In the genomic region with DNA sequence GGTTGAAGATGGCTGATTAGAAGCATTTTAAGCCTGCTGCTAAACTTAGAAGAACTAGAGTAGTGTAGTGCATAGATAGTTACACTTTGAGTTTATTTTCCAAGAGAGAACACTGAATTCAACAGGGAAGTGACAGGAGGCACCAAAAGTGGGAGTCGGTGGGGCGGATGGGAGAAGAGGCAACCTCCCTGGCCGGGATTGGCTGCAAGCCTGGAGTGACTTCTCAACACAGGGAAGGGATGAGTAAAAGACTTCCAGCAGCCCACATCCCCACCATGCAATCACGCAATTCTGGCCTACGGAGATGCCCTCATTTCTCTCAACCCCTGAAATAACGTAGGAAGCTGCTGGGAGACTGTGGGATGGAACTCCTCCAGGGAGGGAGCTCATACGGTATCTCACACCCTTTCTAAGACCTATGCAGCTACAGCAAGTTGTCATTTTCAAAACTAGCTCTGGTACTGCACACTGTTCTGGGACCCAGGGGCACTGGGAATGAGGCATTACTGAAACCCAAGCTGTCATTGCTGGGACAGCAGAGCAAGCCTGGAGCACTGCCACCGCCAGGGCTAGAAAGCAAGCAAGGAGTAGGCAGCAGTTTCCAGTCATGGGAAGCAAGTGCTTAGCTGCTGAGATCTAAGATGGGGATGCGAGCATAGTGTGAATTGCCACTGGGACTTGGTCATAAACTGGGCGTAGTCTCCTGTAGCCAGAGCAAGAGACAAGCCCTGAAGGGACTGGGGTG, we compare ENCODE assay signal across 22 cellular contexts.
DNase-seq lines count a peak whose midpoint lies in the region; ATAC-seq, FAIRE-seq and TF ChIP-seq lines count a peak whose summit lies in the region.
"Had no signal": no experiment of that assay in that cellular context is flagged by ENCODE, and none has a peak within 500 bp of the region (broad histone marks: within the 10 kb centered on the region; RNA-seq: fewer than 3 reads in every experiment).

No MANE protein-coding gene starts in this region.

- ATAC-seq in HG03196 (IDR thresholded peaks at IDR 0.05; ENCODE audit: unreplicated experiment), result no peak
- no peak for ATAC-seq in HG03139 (IDR thresholded peaks at IDR 0.05; ENCODE audit: unreplicated experiment)

- H3K56ac ChIP-seq in H1 (replicated peaks; ENCODE audit: insufficient read length, low read depth, low read length), result no peak overlapping the region

- TF ChIP-seq CTCF in OCI-LY1 (IDR thresholded peaks at IDR 0.05; ENCODE audit: low read length) (no peak), H1 (IDR thresholded peaks at IDR 0.05; ENCODE audit: control extremely low read depth in 1 of 3, insufficient read depth in 1 of 3, low read depth in 1 of 3, low read length in 3 of 3) (no peak), neural progenitor cell (IDR thresholded peaks at IDR 0.05) (no peak)

- H3K4me1 ChIP-seq in OCI-LY1 (ENCODE audit: insufficient read depth, low read length, severe bottlenecking) (no peaks in the 10 kb centered on the region), H1 (replicated peaks in 1 of 4; ENCODE audit: control insufficient read depth in 3 of 4, insufficient read depth in 4 of 4, low read length in 3 of 4) (no peaks in the 10 kb centered on the region), neural progenitor cell (no peaks in the 10 kb centered on the region)
- H3K4me1 ChIP-seq: BE2C had no signal

- H4K20me1 ChIP-seq in OCI-LY1 (ENCODE audit: insufficient read depth, low read length) (no peaks in the 10 kb centered on the region), H1 (replicated peaks in 1 of 2; ENCODE audit: control insufficient read depth in 1 of 2, insufficient read depth in 2 of 2, low read length in 2 of 2) (no peaks in the 10 kb centered on the region), neural progenitor cell (ENCODE audit: low read depth) (no peaks in the 10 kb centered on the region)

- H2AK5ac ChIP-seq in H1 (ENCODE audit: low read depth, low read length), result no peak overlapping the region

- H3K4ac ChIP-seq in H1 (replicated peaks; ENCODE audit: insufficient read length, low read depth, low read length), result no peak overlapping the region

- TF ChIP-seq EP300 in H1 (IDR thresholded peaks at IDR 0.05; ENCODE audit: borderline replicate concordance in 1 of 2, low read depth in 2 of 2, low read length in 2 of 2), result no peak

- H2BK15ac ChIP-seq in H1 (ENCODE audit: low read length), result no peak overlapping the region

- no peaks in the 10 kb centered on the region; the same call in 1 of the 2 replicates for H3F3A ChIP-seq in OCI-LY1 (ENCODE audit: insufficient read depth, low read length)
- H3F3A ChIP-seq in neural progenitor cell (ENCODE audit: low read depth), result no peaks in the 10 kb centered on the region

- H3K18ac ChIP-seq in H1 (ENCODE audit: extremely low read depth, low read length), result no peak overlapping the region

- no peak overlapping the region for H4K91ac ChIP-seq in H1 (replicated peaks; ENCODE audit: insufficient read length, low read length)

- H3K79me2 ChIP-seq in OCI-LY1 (ENCODE audit: insufficient read depth, low read length) (no peaks in the 10 kb centered on the region), H1 (ENCODE audit: control insufficient read depth in 1 of 2, insufficient read depth in 2 of 2, low read length in 2 of 2) (no peaks in the 10 kb centered on the region), neural progenitor cell (ENCODE audit: low read depth) (no peaks in the 10 kb centered on the region)

- H2BK5ac ChIP-seq in H1 (ENCODE audit: low read depth, low read length), result no peak overlapping the region

- DNase-seq in H1 (ENCODE audit: low read depth in 1 of 2, low spot score in 2 of 2), result no peak
- no peak for DNase-seq in neural progenitor cell (ENCODE audit: low spot score)
- no peak for DNase-seq in activated CD4-positive, alpha-beta T cell treated with anti-CD3 and anti-CD28 coated beads for 4 hours
- DNase-seq in NCI-H226, result no peak
- DNase-seq: ACHN; BE2C; C1 segment of cervical spinal cord; CD4-positive, CD25-positive, alpha-beta regulatory T cell; CD8-positive, alpha-beta memory T cell; COR-L47; DMS 273 treated with DMSO at 0.1 percent for 48 hours; DMS53; GM23248; HCEC 1CT had no signal

- no peaks in the 10 kb centered on the region for H3K4me1 Mint-ChIP-seq in neural progenitor cell
- H3K4me1 Mint-ChIP-seq: CD4-positive, CD25-positive, alpha-beta regulatory T cell; CD8-positive, alpha-beta memory T cell had no signal

- no peak for FAIRE-seq in H1 (lab: Jason Lieb, UNC)
- FAIRE-seq: A204.1, G401.6, GM12891, GM19239, H54 had no signal

- CTCF ChIA-PET in H1 (lab: Charles Lee; ENCODE audit: partially characterized antibody), result interaction anchor here (1.1 kb wide), 1 partner anchor 59 kb away, joined by 3 read pairs; no protein-coding TSS in a partner anchor

- 0 out of 2 replicates have a peak overlapping the region, but pooled peaks have one; percentile 61 for H2AFZ ChIP-seq in OCI-LY1 (ENCODE audit: low read length)
- 0 out of 2 replicates have a peak overlapping the region, but pooled peaks have one; percentile 7 for H2AFZ ChIP-seq in H1 (ENCODE audit: low read length)
- no peak overlapping the region for H2AFZ ChIP-seq in neural progenitor cell (replicated peaks)
- H2AFZ ChIP-seq: GM23248 had no signal

- H3K79me1 ChIP-seq in H1 (ENCODE audit: low read depth, low read length), result no peaks in the 10 kb centered on the region

- no peak overlapping the region for H3K9ac ChIP-seq in OCI-LY1 (ENCODE audit: low read length)
- H3K9ac ChIP-seq in H1 (replicated peaks in 1 of 4; ENCODE audit: extremely low read depth in 1 of 4, low read depth in 3 of 4, low read length in 3 of 4), result no peak overlapping the region
- H3K9ac ChIP-seq in neural progenitor cell, result no peak overlapping the region
- H3K9ac ChIP-seq: GM23248 had no signal

- no peak overlapping the region for H2BK120ac ChIP-seq in H1 (replicated peaks; ENCODE audit: low read depth, low read length)

- H3K4me3 ChIP-seq in OCI-LY1 (ENCODE audit: low read depth, low read length, poor library complexity, severe bottlenecking) (no peak overlapping the region), H1 (ENCODE audit: extremely low read depth in 1 of 4, insufficient read depth in 2 of 4, low read depth in 3 of 4, low read length in 4 of 4) (no peak overlapping the region), neural progenitor cell (no peak overlapping the region)
- H3K4me3 ChIP-seq: GM23248 had no signal

- 94% methylated on average over 10 of the region's 10 CpGs; no CpG with 5 or more reads in 1 of the 2 experiments for WGBS in H1 (ENCODE audit: extremely low coverage in 1 of 2, insufficient coverage in 1 of 2, insufficient read length in 1 of 2, insufficient replicate concordance in 2 of 2, low coverage in 1 of 2, low lambda C conversion rate in 2 of 2, missing lambda C conversion rate in 1 of 2), 2 experiments

- no peak for TF ChIP-seq RAD21 in H1 (IDR thresholded peaks at IDR 0.05 in 1 of 2, conservative IDR thresholded peaks at IDR 0.05 in 1 of 2; ENCODE audit: low read depth in 2 of 2, low read length in 2 of 2)

- H3K4me3 Mint-ChIP-seq in neural progenitor cell, result no peak overlapping the region
- H3K4me3 Mint-ChIP-seq: CD4-positive, CD25-positive, alpha-beta regulatory T cell; CD8-positive, alpha-beta memory T cell had no signal

- no peak overlapping the region for H3K23ac ChIP-seq in H1 (ENCODE audit: insufficient read length)

- peaks cover 3% of the 10 kb centered on the region for H3K27me3 Mint-ChIP-seq in neural progenitor cell (ENCODE audit: insufficient read depth, low read depth)
- H3K27me3 Mint-ChIP-seq: CD8-positive, alpha-beta memory T cell had no signal

- H3K27ac Mint-ChIP-seq in neural progenitor cell, result peak overlapping the region; percentile 0
- H3K27ac Mint-ChIP-seq: CD4-positive, CD25-positive, alpha-beta regulatory T cell had no signal

- H2BK20ac ChIP-seq in H1 (ENCODE audit: low read length), result no peak overlapping the region

- no peaks in the 10 kb centered on the region for H3K9me2 ChIP-seq in OCI-LY1 (ENCODE audit: low read depth, low read length)

- H3K4me2 ChIP-seq in OCI-LY1 (ENCODE audit: low read length) (no peak overlapping the region), H1 (ENCODE audit: insufficient read depth in 1 of 2, low read depth in 2 of 2, low read length in 2 of 2) (no peak overlapping the region), neural progenitor cell (no peak overlapping the region)

- H3K27me3 ChIP-seq in OCI-LY1 (ENCODE audit: insufficient read depth, low read length) (no peaks in the 10 kb centered on the region), H1 (replicated peaks in 1 of 4; ENCODE audit: control insufficient read depth in 3 of 4, extremely low read depth in 1 of 4, insufficient read depth in 3 of 4, low read length in 3 of 4) (no peaks in the 10 kb centered on the region), neural progenitor cell (no peaks in the 10 kb centered on the region)
- H3K27me3 ChIP-seq: BE2C had no signal

- no peak overlapping the region for H4K5ac ChIP-seq in H1 (ENCODE audit: insufficient read length, low read depth, low read length)

- H3K23me2 ChIP-seq in H1 (ENCODE audit: low read depth, low read length), result no peaks in the 10 kb centered on the region

- no peak overlapping the region for H4K8ac ChIP-seq in H1 (ENCODE audit: extremely low read depth, insufficient read depth, low read length)

- no peaks in the 10 kb centered on the region for H3K36me3 ChIP-seq in OCI-LY1 (ENCODE audit: insufficient read depth, low read length)
- H3K36me3 ChIP-seq in H1 (ENCODE audit: control insufficient read depth in 2 of 4, insufficient read depth in 4 of 4, low read length in 3 of 4), result no peaks in the 10 kb centered on the region
- no peaks in the 10 kb centered on the region for H3K36me3 ChIP-seq in neural progenitor cell
- H3K36me3 ChIP-seq: BE2C had no signal

- peaks cover 10% of the 10 kb centered on the region for H3K9me3 Mint-ChIP-seq in neural progenitor cell

- H3K27ac ChIP-seq in OCI-LY1 (ENCODE audit: low read depth, low read length, poor library complexity, severe bottlenecking) (no peak overlapping the region), H1 (ENCODE audit: low read depth, low read length) (no peak overlapping the region), neural progenitor cell (no peak overlapping the region)
- H3K27ac ChIP-seq: GM23248 had no signal

- no peaks in the 10 kb centered on the region for H3K36me3 Mint-ChIP-seq in neural progenitor cell

- no peak overlapping the region for H2BK12ac ChIP-seq in H1 (ENCODE audit: low read depth, low read length)

- POLR2A ChIA-PET in H1 (lab: Charles Lee; ENCODE audit: partially characterized antibody), result no interaction called here

- peaks cover 10% of the 10 kb centered on the region; the same call in 1 of the 2 replicates for H3K9me3 ChIP-seq in OCI-LY1 (ENCODE audit: low read length)
- no peaks in the 10 kb centered on the region for H3K9me3 ChIP-seq in H1 (ENCODE audit: insufficient read depth in 2 of 2, low read depth in 1 of 2, low read length in 1 of 2)
- H3K9me3 ChIP-seq in neural progenitor cell (ENCODE audit: low read depth), result no peaks in the 10 kb centered on the region
- H3K9me3 ChIP-seq: BE2C had no signal

- no peak overlapping the region for H3K14ac ChIP-seq in H1 (ENCODE audit: insufficient read length)

- no peak for TF ChIP-seq POLR2A in H1 (IDR thresholded peaks at IDR 0.05; ENCODE audit: control extremely low read depth in 1 of 2, low read depth in 2 of 2, low read length in 2 of 2)
